In the genomic region with DNA sequence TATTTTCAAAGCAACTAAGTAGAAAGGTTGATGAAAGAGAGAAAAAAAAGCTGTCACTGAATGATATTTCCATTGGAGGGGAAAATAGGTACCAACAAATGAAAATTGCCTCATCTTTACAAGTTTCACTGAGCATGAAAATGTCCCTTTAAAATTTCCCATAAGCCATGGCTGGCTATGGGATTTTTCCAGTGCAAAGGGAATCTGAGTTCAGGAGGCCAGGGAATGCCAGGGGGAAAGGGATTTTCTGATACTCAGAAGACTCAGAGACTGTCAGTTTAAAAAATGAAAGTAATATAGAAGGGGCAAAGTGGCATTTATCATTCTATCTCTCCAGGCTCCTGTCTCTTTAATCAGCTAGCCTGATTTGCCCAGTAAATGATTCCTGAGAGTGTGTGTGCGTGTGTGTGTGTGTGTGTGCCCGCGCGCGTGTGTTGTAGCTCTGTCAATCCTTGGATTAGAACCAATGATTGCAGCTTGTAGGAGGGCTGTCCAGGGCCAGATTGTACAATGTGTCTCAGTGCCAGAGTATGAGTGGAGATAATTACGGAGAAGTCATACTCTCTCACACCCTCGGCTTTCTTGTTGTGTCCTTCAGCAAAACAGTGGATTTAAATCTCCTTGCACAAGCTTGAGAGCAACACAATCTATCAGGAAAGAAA, we compare ENCODE assay signal across 11 cellular contexts. TPM values are rescaled to one million over a fixed set of nuclear protein-coding genes. Genes with fewer than 3 reads are reported as not detected.
DNase-seq lines count a peak whose midpoint lies in the region; ATAC-seq and TF ChIP-seq lines count a peak whose summit lies in the region.
"Had no signal": no experiment of that assay in that cellular context is flagged by ENCODE, and none has a peak within 500 bp of the region (broad histone marks: within the 10 kb centered on the region; RNA-seq: fewer than 3 reads in every experiment).

NTM (plus strand) TSS at position 526 of the 662 bp plus-strand sequence.

- no peaks in the 10 kb centered on the region for H3K9me3 ChIP-seq in T-helper 17 cell (ENCODE audit: control insufficient read depth, low read length, poor library complexity, severe bottlenecking)

- H3K9me3 Mint-ChIP-seq in osteocyte (ENCODE audit: unreplicated experiment): no peaks in the 10 kb centered on the region

- no peak for TF ChIP-seq CTCF in osteocyte (IDR thresholded peaks at IDR 0.05)

- ATAC-seq in T-helper 17 cell (no peak), HG02973 (IDR thresholded peaks at IDR 0.05; ENCODE audit: unreplicated experiment) (no peak), HG03025 (IDR thresholded peaks at IDR 0.05; ENCODE audit: low FRiP score, unreplicated experiment) (no peak)
- ATAC-seq: naive thymus-derived CD4-positive, alpha-beta T cell had no signal

- DNase-seq in D341Med (ENCODE audit: low spot score) (peak; percentile 34), SW480 (ENCODE audit: low spot score) (peak; percentile 51), glomerular visceral epithelial cell (ENCODE audit: extremely low spot score) (peak; percentile 64), osteocyte (ENCODE audit: extremely low spot score, unreplicated experiment) (no peak), T-helper 17 cell (no peak), dedifferentiated amniotic fluid mesenchymal stem cell (ENCODE audit: extremely low spot score) (no peak)
- DNase-seq: activated CD8-positive, alpha-beta memory T cell treated with anti-CD3 and anti-CD28 coated beads, Interleukin-2, amount 50 U/mL, for 48 hours; naive thymus-derived CD4-positive, alpha-beta T cell; NCI-H187 treated with DMSO at 0.1 percent for 48 hours had no signal

- H3K36me3 Mint-ChIP-seq in osteocyte (ENCODE audit: unreplicated experiment) (no peaks in the 10 kb centered on the region), T-helper 17 cell (ENCODE audit: low read depth) (no peaks in the 10 kb centered on the region)
- H3K36me3 Mint-ChIP-seq: naive thymus-derived CD4-positive, alpha-beta T cell had no signal

- H3K27me3 Mint-ChIP-seq in osteocyte (ENCODE audit: unreplicated experiment) (peaks cover 7% of the 10 kb centered on the region), T-helper 17 cell (no peaks in the 10 kb centered on the region)

- no peaks in the 10 kb centered on the region for H3K4me1 Mint-ChIP-seq in osteocyte (ENCODE audit: unreplicated experiment)
- H3K4me1 Mint-ChIP-seq in T-helper 17 cell: no peaks in the 10 kb centered on the region
- H3K4me1 Mint-ChIP-seq: naive thymus-derived CD4-positive, alpha-beta T cell had no signal

- H3K4me3 Mint-ChIP-seq in osteocyte (ENCODE audit: unreplicated experiment): no peak within 1 kb of the TSS
- no peak within 1 kb of the TSS for H3K4me3 Mint-ChIP-seq in T-helper 17 cell
- H3K4me3 Mint-ChIP-seq: naive thymus-derived CD4-positive, alpha-beta T cell had no signal

- H3K27ac Mint-ChIP-seq in osteocyte (ENCODE audit: unreplicated experiment) (no peak within 1 kb of the TSS), T-helper 17 cell (no peak within 1 kb of the TSS)
- H3K27ac Mint-ChIP-seq: naive thymus-derived CD4-positive, alpha-beta T cell had no signal

RNA-seq across cellular contexts. Expression of gene NTM, which starts in this region (rescaled TPM):
- total RNA-seq in osteocyte (82.7 and 84.1 TPM in 2 replicates), T-helper 17 cell (not detected)
- total RNA-seq: naive thymus-derived CD4-positive, alpha-beta T cell had no signal

Comparison
In these comparisons a context has a peak if more than half of its experiments do, and no peak if none do; other contexts are left out.
1. RNA of gene NTM (total RNA-seq): 82.7 to 84.1 TPM in osteocyte; not detected in T-helper 17 cell; every median in the first group is over 10 times any median in the second.
2. DNase-seq: peak in D341Med (single experiment), SW480 (single experiment) and glomerular visceral epithelial cell (single experiment); none in osteocyte (single experiment), T-helper 17 cell (0 of 3) and dedifferentiated amniotic fluid mesenchymal stem cell (single experiment).